In the genomic region with DNA sequence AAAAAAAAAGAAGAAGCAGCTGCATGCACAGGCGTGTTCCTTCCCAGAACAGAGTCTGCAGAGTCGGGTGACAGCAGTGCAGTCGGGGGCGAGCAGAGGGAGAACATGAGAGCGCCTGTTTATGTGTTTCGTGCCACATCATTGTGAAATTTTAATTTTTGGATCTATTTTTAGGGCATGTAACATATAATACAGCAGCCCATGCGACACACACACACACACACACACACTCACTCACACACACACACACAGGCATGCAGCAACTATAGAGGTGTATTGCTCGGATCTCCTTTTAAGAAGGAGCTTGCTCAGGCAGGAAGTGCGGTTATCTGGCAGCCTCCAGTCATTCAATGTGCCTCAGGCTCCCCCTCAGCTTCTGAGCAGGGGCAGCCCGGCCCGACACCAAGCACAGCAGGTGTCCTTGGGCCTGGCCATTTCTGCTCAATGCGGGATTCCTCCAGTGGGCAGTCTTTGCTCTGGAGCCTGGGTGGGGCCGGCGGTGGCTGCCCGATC, we compare ENCODE assay signal across 14 cellular contexts.
A peak's percentile ranks its signal among the peaks of the same experiment; 100 is the strongest.
DNase-seq lines count a peak whose midpoint lies in the region; ATAC-seq and TF ChIP-seq lines count a peak whose summit lies in the region.
"Had no signal": no experiment of that assay in that cellular context is flagged by ENCODE, and none has a peak within 500 bp of the region (broad histone marks: within the 10 kb centered on the region; RNA-seq: fewer than 3 reads in every experiment).

No MANE protein-coding gene starts in this region.

- H3K79me2 ChIP-seq in Loucy (ENCODE audit: insufficient read depth, low read length), result no peaks in the 10 kb centered on the region

- peaks cover 7% of the 10 kb centered on the region for H3K27me3 Mint-ChIP-seq in T-helper 17 cell
- H3K27me3 Mint-ChIP-seq in naive thymus-derived CD4-positive, alpha-beta T cell, result peaks cover 0 to 6% (median 0%) of the 10 kb centered on the region in 5 donors
- H3K27me3 Mint-ChIP-seq: stimulated activated naive CD8-positive, alpha-beta T cell treated with anti-CD3 and anti-CD28 coated beads, Interleukin-15, Interleukin-2, amounts not matched to agents 100 ng/mL and 50 ng/mL, for 24 hours had no signal

- peak overlapping the region; percentile 63 for H2AFZ ChIP-seq in Loucy (ENCODE audit: low read length)

- intact Hi-C loops in naive thymus-derived CD4-positive, alpha-beta T cell (cut with micrococcal nuclease), result no loop called here

- peaks cover 2% of the 10 kb centered on the region for H3K36me3 Mint-ChIP-seq in T-helper 17 cell (ENCODE audit: low read depth)
- H3K36me3 Mint-ChIP-seq in naive thymus-derived CD4-positive, alpha-beta T cell, result peaks cover 1 to 29% (median 6%) of the 10 kb centered on the region in 5 donors
- H3K36me3 Mint-ChIP-seq: CD14-positive monocyte had no signal

- H3K36me3 ChIP-seq in Loucy (ENCODE audit: insufficient read depth, low read length) (no peaks in the 10 kb centered on the region), H7 (replicated peaks; ENCODE audit: control insufficient read depth, insufficient read depth, low read length) (no peaks in the 10 kb centered on the region)
- no peaks in the 10 kb centered on the region for H3K36me3 ChIP-seq in naive thymus-derived CD4-positive, alpha-beta T cell (ENCODE audit: control insufficient read depth in 2 of 3, insufficient read depth in 3 of 3, low read length in 3 of 3)
- H3K36me3 ChIP-seq: SJSA1 had no signal

- H3K9me3 Mint-ChIP-seq in naive thymus-derived CD4-positive, alpha-beta T cell, result peaks cover 0 to 37% (median 21%) of the 10 kb centered on the region in 11 donors

- peak; percentile 49 for ATAC-seq in T-helper 17 cell
- ATAC-seq in naive thymus-derived CD4-positive, alpha-beta T cell, result peak; percentile 57
- ATAC-seq in GM18868 (IDR thresholded peaks at IDR 0.05; ENCODE audit: unreplicated experiment), result no peak
- no peak for ATAC-seq in HG03432 (IDR thresholded peaks at IDR 0.05; ENCODE audit: unreplicated experiment)

- no peak for TF ChIP-seq CTCF in Loucy (conservative IDR thresholded peaks at IDR 0.05; ENCODE audit: low read length)

- peaks cover 4% of the 10 kb centered on the region for H3K4me1 Mint-ChIP-seq in T-helper 17 cell
- peaks cover 3 to 8% (median 6%) of the 10 kb centered on the region in 7 donors for H3K4me1 Mint-ChIP-seq in naive thymus-derived CD4-positive, alpha-beta T cell

- H3K4me1 ChIP-seq in Loucy (ENCODE audit: insufficient read depth, low read length, poor library complexity, severe bottlenecking), result peaks cover 18% of the 10 kb centered on the region
- H3K4me1 ChIP-seq in naive thymus-derived CD4-positive, alpha-beta T cell (ENCODE audit: control insufficient read depth in 2 of 2, insufficient read depth in 2 of 2, low read length in 2 of 2), result no peaks in the 10 kb centered on the region
- H3K4me1 ChIP-seq: SJSA1 had no signal

- H3K27me3 ChIP-seq in Loucy (ENCODE audit: insufficient read depth, low read length, poor library complexity, severe bottlenecking), result no peaks in the 10 kb centered on the region
- no peaks in the 10 kb centered on the region for H3K27me3 ChIP-seq in naive thymus-derived CD4-positive, alpha-beta T cell (ENCODE audit: control insufficient read depth in 2 of 2, insufficient read depth in 2 of 2, low read length in 2 of 2)
- H3K27me3 ChIP-seq in H7 (ENCODE audit: control insufficient read depth, insufficient read depth, low read length), result no peaks in the 10 kb centered on the region
- H3K27me3 ChIP-seq: SJSA1 had no signal

- no peaks in the 10 kb centered on the region for H4K20me1 ChIP-seq in Loucy (ENCODE audit: insufficient read depth, low read length, poor library complexity, severe bottlenecking)

- H3K27ac ChIP-seq in naive thymus-derived CD4-positive, alpha-beta T cell (ENCODE audit: low read depth, low read length), result no peak overlapping the region
- H3K27ac ChIP-seq: 22Rv1, SJSA1 had no signal

- CTCF ChIA-PET in naive thymus-derived CD4-positive, alpha-beta T cell (lab: Charles Lee), result no interaction called here

- POLR2A ChIA-PET in naive thymus-derived CD4-positive, alpha-beta T cell (lab: Charles Lee), result no interaction called here

- H3K9me3 ChIP-seq in Loucy (ENCODE audit: insufficient read depth, low read depth, low read length) (peaks cover 5% of the 10 kb centered on the region; the same call in 1 of the 2 replicates), T-helper 17 cell (ENCODE audit: control insufficient read depth, low read length, poor library complexity, severe bottlenecking) (peaks cover 4% of the 10 kb centered on the region)
- peaks cover 0 to 10% (median 0%) of the 10 kb centered on the region in 3 experiments for H3K9me3 ChIP-seq in naive thymus-derived CD4-positive, alpha-beta T cell (ENCODE audit: control insufficient read depth in 2 of 3, low read length in 3 of 3)

- no peak overlapping the region for H3K4me3 Mint-ChIP-seq in T-helper 17 cell
- H3K4me3 Mint-ChIP-seq in naive thymus-derived CD4-positive, alpha-beta T cell, result peak overlapping the region in 6 of 10 donors; percentile 29 to 64 (median 51)
- H3K4me3 Mint-ChIP-seq: CD14-positive monocyte; stimulated activated naive CD8-positive, alpha-beta T cell treated with anti-CD3 and anti-CD28 coated beads, Interleukin-15, Interleukin-2, amounts not matched to agents 100 ng/mL and 50 ng/mL, for 24 hours had no signal

- peak overlapping the region; percentile 33 for H3K4me2 ChIP-seq in Loucy (ENCODE audit: low read depth, low read length, poor library complexity, severe bottlenecking)

- H3F3A ChIP-seq in Loucy (ENCODE audit: low read depth), result no peaks in the 10 kb centered on the region

- no peaks in the 10 kb centered on the region for H3K9me2 ChIP-seq in Loucy (replicated peaks; ENCODE audit: low read depth, low read length)

- peak; percentile 15 for DNase-seq in NCI-H1694 treated with DMSO at 0.1 percent for 48 hours (lab: John Stamatoyannopoulos, UW)
- no peak for DNase-seq in NCI-H1694 (lab: John Stamatoyannopoulos, UW)
- DNase-seq in T-helper 17 cell, result no peak
- peak in 7 of 9 donors; percentile 11 to 61 (median 40) for DNase-seq in naive thymus-derived CD4-positive, alpha-beta T cell
- DNase-seq in H7, result no peak
- DNase-seq: NCI-H146, NCI-H69 had no signal

- H3K9ac ChIP-seq in Loucy (ENCODE audit: low read depth, low read length, poor library complexity, severe bottlenecking), result peak overlapping the region; percentile 30

- H3K4me3 ChIP-seq in Loucy (ENCODE audit: low read length, poor library complexity, severe bottlenecking) (peak overlapping the region; percentile 18), H7 (ENCODE audit: insufficient read depth, low read depth, low read length) (no peak overlapping the region)
- H3K4me3 ChIP-seq in naive thymus-derived CD4-positive, alpha-beta T cell (ENCODE audit: low read length), result no peak overlapping the region
- H3K4me3 ChIP-seq: SJSA1 had no signal

- H3K27ac Mint-ChIP-seq in T-helper 17 cell, result no peak overlapping the region
- H3K27ac Mint-ChIP-seq in naive thymus-derived CD4-positive, alpha-beta T cell, result no peak overlapping the region
- H3K27ac Mint-ChIP-seq: CD14-positive monocyte; stimulated activated naive CD8-positive, alpha-beta T cell treated with anti-CD3 and anti-CD28 coated beads, Interleukin-15, Interleukin-2, amounts not matched to agents 100 ng/mL and 50 ng/mL, for 24 hours had no signal

Comparison
In these comparisons a context has a peak if more than half of its experiments do, and no peak if none do; other contexts are left out.
1. DNase-seq: peak in NCI-H1694 treated with DMSO at 0.1 percent for 48 hours (single experiment) and naive thymus-derived CD4-positive, alpha-beta T cell (7 of 9); none in NCI-H1694 (single experiment), T-helper 17 cell (0 of 3) and H7 (single experiment).
2. ATAC-seq: peak in T-helper 17 cell (single experiment) and naive thymus-derived CD4-positive, alpha-beta T cell (single experiment); none in GM18868 (single experiment) and HG03432 (single experiment).